Comparison of ENCODE assay signal across 15 cellular contexts in genomic region chr13:30045916-30046704, GRCh38.
DNase-seq lines count a peak whose midpoint lies in the region; ATAC-seq and TF ChIP-seq lines count a peak whose summit lies in the region.
"Had no signal": no experiment of that assay in that cellular context is flagged by ENCODE, and none has a peak within 500 bp of the region (broad histone marks: within the 10 kb centered on the region; RNA-seq: fewer than 3 reads in every experiment).

No MANE protein-coding gene starts in this region.

- WGBS in esophagus squamous epithelium, 2 donors: 79 to 84% methylated on average over 6 to 7 of the region's 7 CpGs

- no peak for TF ChIP-seq POLR2A in esophagus squamous epithelium (IDR thresholded peaks at IDR 0.05)

- H3K27me3 ChIP-seq in esophagus squamous epithelium: peaks cover 0 to 2% (median 0%) of the 10 kb centered on the region in 4 donors
- H3K27me3 ChIP-seq: BE2C had no signal

- POLR2A ChIA-PET in AG04449 (lab: Yijun Ruan, JAX): interaction anchor here (0.7 to 0.8 kb wide), 2 partner anchors 54 to 124 kb away, joined by 3 to 4 read pairs; no protein-coding TSS in a partner anchor

- DNase-seq in AG04449 (ENCODE audit: low read depth, low spot score) (peak; percentile 67), HFF-Myc (ENCODE audit: extremely low read depth, low read depth) (peak; percentile 22), amniotic epithelial cell (ENCODE audit: low read depth) (peak; percentile 61), glomerular visceral epithelial cell (ENCODE audit: extremely low spot score) (peak; percentile 17), SKM-1 (lab: John Stamatoyannopoulos, UW; ENCODE audit: unreplicated experiment) (no peak), esophagus squamous epithelium (lab: John Stamatoyannopoulos, UW) (no peak)
- DNase-seq: activated CD4-positive, CD25-positive, alpha-beta regulatory T cell treated with anti-CD3 and anti-CD28 coated beads, Interleukin-2, amount 50 U/mL, for 72 hours; BE2C; NCI-H1436; NCI-H748 treated with DMSO at 0.1 percent for 48 hours; stimulated activated CD4-positive, alpha-beta T cell treated with anti-CD3 and anti-CD28 coated beads, Interleukin-15, amount 100 ng/mL, for 24 hours; stimulated activated CD8-positive, alpha-beta memory T cell treated with anti-CD3 and anti-CD28 coated beads, Interleukin-4, amount 100 ng/mL, for 48 hours had no signal

- H3K4me3 ChIP-seq in AG04449 (ENCODE audit: low read depth, low read length) (no peak overlapping the region), HFF-Myc (replicated peaks; ENCODE audit: low read depth, low read length) (no peak overlapping the region), esophagus squamous epithelium (no peak overlapping the region)
- H3K4me3 ChIP-seq: coronary artery had no signal

- CTCF ChIA-PET in AG04449 (lab: Yijun Ruan, JAX): interaction anchor here (0.6 to 1.5 kb wide), 4 partner anchors 8 to 66 kb away, joined by 3 read pairs; no protein-coding TSS in a partner anchor

- intact Hi-C loops in esophagus squamous epithelium (cut with DNase I): no loop called here

- H3K27ac ChIP-seq in esophagus squamous epithelium: no peak overlapping the region
- H3K27ac ChIP-seq: coronary artery had no signal

- no peaks in the 10 kb centered on the region for H3K9me3 ChIP-seq in esophagus squamous epithelium
- H3K9me3 ChIP-seq: BE2C had no signal

- ATAC-seq in HG02884 (IDR thresholded peaks at IDR 0.05; ENCODE audit: unreplicated experiment): no peak
- ATAC-seq in GM18502 (IDR thresholded peaks at IDR 0.05; ENCODE audit: poor library complexity, unreplicated experiment): no peak

- H3K4me1 ChIP-seq in esophagus squamous epithelium: no peaks in the 10 kb centered on the region
- H3K4me1 ChIP-seq: BE2C had no signal

- H3K36me3 ChIP-seq in esophagus squamous epithelium: no peaks in the 10 kb centered on the region
- H3K36me3 ChIP-seq: BE2C had no signal

- no peak for TF ChIP-seq CTCF in AG04449 (IDR thresholded peaks at IDR 0.05; ENCODE audit: insufficient read depth, low read length, missing control alignments)
- TF ChIP-seq CTCF in HFF-Myc (IDR thresholded peaks at IDR 0.05; ENCODE audit: low read depth, low read length, missing control alignments): no peak
- no peak for TF ChIP-seq CTCF in esophagus squamous epithelium (IDR thresholded peaks at IDR 0.05)

Comparison
In these comparisons a context has a peak if more than half of its experiments do, and no peak if none do; other contexts are left out.
1. DNase-seq: peak in AG04449 (single experiment), HFF-Myc (single experiment), amniotic epithelial cell (single experiment) and glomerular visceral epithelial cell (single experiment); none in SKM-1 (single experiment) and esophagus squamous epithelium (single experiment).